13 cellular contexts compared by ENCODE assay signal in genomic region chr2:187994464-187995331, GRCh38.
DNase-seq lines count a peak whose midpoint lies in the region; ATAC-seq, FAIRE-seq and TF ChIP-seq lines count a peak whose summit lies in the region.
"Had no signal": no experiment of that assay in that cellular context is flagged by ENCODE, and none has a peak within 500 bp of the region (broad histone marks: within the 10 kb centered on the region; RNA-seq: fewer than 3 reads in every experiment).

No MANE protein-coding gene starts in this region.

- no peak overlapping the region for H3K4me3 ChIP-seq in fibroblast of mammary gland (ENCODE audit: control insufficient read depth, low read depth, low read length)
- no peak overlapping the region for H3K4me3 ChIP-seq in testis
- H3K4me3 ChIP-seq: tibial nerve had no signal

- peaks cover 22% of the 10 kb centered on the region for H3K4me1 Mint-ChIP-seq in activated naive CD8-positive, alpha-beta T cell treated with anti-CD3 and anti-CD28 coated beads, Interleukin-2, amount 10 ng/mL, durations not matched to agents 7 days and 5 days
- peaks cover 11% of the 10 kb centered on the region for H3K4me1 Mint-ChIP-seq in activated naive CD8-positive, alpha-beta T cell treated with anti-CD3 and anti-CD28 coated beads, Interleukin-2, amount 50 U/mL, for 24 hours
- H3K4me1 Mint-ChIP-seq: B cell had no signal

- H3K4me1 ChIP-seq in testis, result no peaks in the 10 kb centered on the region

- H3K9me3 ChIP-seq in testis, result no peaks in the 10 kb centered on the region
- H3K9me3 ChIP-seq: tibial nerve had no signal

- H3K27me3 ChIP-seq in testis, result no peaks in the 10 kb centered on the region
- H3K27me3 ChIP-seq: tibial nerve had no signal

- FAIRE-seq in GM12891 (lab: Jason Lieb, UNC), result no peak

- 67 to 69% methylated on average over 5 of the region's 5 CpGs for WGBS in testis, 2 donors

- H3K36me3 Mint-ChIP-seq in activated naive CD8-positive, alpha-beta T cell treated with anti-CD3 and anti-CD28 coated beads, Interleukin-2, amount 10 ng/mL, durations not matched to agents 7 days and 5 days, result no peaks in the 10 kb centered on the region
- H3K36me3 Mint-ChIP-seq in activated naive CD8-positive, alpha-beta T cell treated with anti-CD3 and anti-CD28 coated beads, Interleukin-2, amount 50 U/mL, for 24 hours (ENCODE audit: low read depth), result no peaks in the 10 kb centered on the region

- POLR2A ChIA-PET in activated naive CD8-positive, alpha-beta T cell treated with anti-CD3 and anti-CD28 coated beads, Interleukin-2, amount 10 ng/mL, durations not matched to agents 7 days and 5 days (lab: Charles Lee), result no interaction called here

- no peak overlapping the region for H3K27ac ChIP-seq in testis

- intact Hi-C loops in testis (cut with DNase I; ENCODE audit: low total_unique reads), result no loop called here

- H3K9me3 Mint-ChIP-seq in activated naive CD8-positive, alpha-beta T cell treated with anti-CD3 and anti-CD28 coated beads, Interleukin-2, amount 10 ng/mL, durations not matched to agents 7 days and 5 days, result no peaks in the 10 kb centered on the region
- no peaks in the 10 kb centered on the region for H3K9me3 Mint-ChIP-seq in activated naive CD8-positive, alpha-beta T cell treated with anti-CD3 and anti-CD28 coated beads, Interleukin-2, amount 50 U/mL, for 24 hours

- TF ChIP-seq POLR2A in testis (IDR thresholded peaks at IDR 0.05) (no peak), GM12891 (IDR thresholded peaks at IDR 0.05; ENCODE audit: low read depth, low read length) (no peak)

- H3K27ac Mint-ChIP-seq in activated naive CD8-positive, alpha-beta T cell treated with anti-CD3 and anti-CD28 coated beads, Interleukin-2, amount 10 ng/mL, durations not matched to agents 7 days and 5 days, result no peak overlapping the region
- H3K27ac Mint-ChIP-seq in activated naive CD8-positive, alpha-beta T cell treated with anti-CD3 and anti-CD28 coated beads, Interleukin-2, amount 50 U/mL, for 24 hours, result no peak overlapping the region
- H3K27ac Mint-ChIP-seq: B cell had no signal

- peaks cover 29% of the 10 kb centered on the region for H3K27me3 Mint-ChIP-seq in activated naive CD8-positive, alpha-beta T cell treated with anti-CD3 and anti-CD28 coated beads, Interleukin-2, amount 10 ng/mL, durations not matched to agents 7 days and 5 days
- no peaks in the 10 kb centered on the region for H3K27me3 Mint-ChIP-seq in activated naive CD8-positive, alpha-beta T cell treated with anti-CD3 and anti-CD28 coated beads, Interleukin-2, amount 50 U/mL, for 24 hours
- H3K27me3 Mint-ChIP-seq: B cell had no signal

- no peak overlapping the region for H3K4me3 Mint-ChIP-seq in activated naive CD8-positive, alpha-beta T cell treated with anti-CD3 and anti-CD28 coated beads, Interleukin-2, amount 10 ng/mL, durations not matched to agents 7 days and 5 days
- H3K4me3 Mint-ChIP-seq in activated naive CD8-positive, alpha-beta T cell treated with anti-CD3 and anti-CD28 coated beads, Interleukin-2, amount 50 U/mL, for 24 hours, result no peak overlapping the region
- H3K4me3 Mint-ChIP-seq: B cell had no signal

- TF ChIP-seq CTCF in fibroblast of mammary gland (conservative IDR thresholded peaks at IDR 0.05; ENCODE audit: control insufficient read depth, insufficient read depth, low read depth, low read length), result no peak
- TF ChIP-seq CTCF in testis (IDR thresholded peaks at IDR 0.05), result no peak

- H3K36me3 ChIP-seq in testis (ENCODE audit: low read depth, missing control alignments), result no peaks in the 10 kb centered on the region
- H3K36me3 ChIP-seq: tibial nerve had no signal

- DNase-seq in activated naive CD8-positive, alpha-beta T cell treated with anti-CD3 and anti-CD28 coated beads, Interleukin-2, amount 10 ng/mL, durations not matched to agents 7 days and 5 days, result no peak
- DNase-seq in activated naive CD8-positive, alpha-beta T cell treated with anti-CD3 and anti-CD28 coated beads, Interleukin-2, amount 50 U/mL, for 24 hours, result no peak
- DNase-seq in NCI-H345 (lab: John Stamatoyannopoulos, UW), result peak; percentile 94
- DNase-seq in fibroblast of mammary gland (ENCODE audit: low read depth), result peak; percentile 53
- DNase-seq in testis, result peak; percentile 18
- no peak for DNase-seq in GM12891 (ENCODE audit: insufficient read length, low spot score)
- DNase-seq in DMS79 (lab: John Stamatoyannopoulos, UW), result no peak
- DNase-seq: activated CD8-positive, alpha-beta memory T cell treated with anti-CD3 and anti-CD28 coated beads for 24 hours; erythroblast; NCI-H2081 treated with DMSO at 0.1 percent for 48 hours had no signal

- ATAC-seq in activated naive CD8-positive, alpha-beta T cell treated with anti-CD3 and anti-CD28 coated beads, Interleukin-2, amount 10 ng/mL, durations not matched to agents 7 days and 5 days (ENCODE audit: low read depth), result peak; percentile 43
- ATAC-seq in activated naive CD8-positive, alpha-beta T cell treated with anti-CD3 and anti-CD28 coated beads, Interleukin-2, amount 50 U/mL, for 24 hours, result no peak
- no peak for ATAC-seq in HG02884 (IDR thresholded peaks at IDR 0.05; ENCODE audit: unreplicated experiment)

TF ChIP-seq in GM12891, 5 proteins besides CTCF, POLR2A, EP300 and RAD21:
- TF ChIP-seq SPI1 (IDR thresholded peaks at IDR 0.05; ENCODE audit: low read depth, low read length) (no peak), PAX5 (IDR thresholded peaks at IDR 0.05; ENCODE audit: insufficient read depth, low read length, severe bottlenecking) (no peak), POLR2AphosphoS5 (IDR thresholded peaks at IDR 0.05; ENCODE audit: low read depth, low read length) (no peak), TAF1 (IDR thresholded peaks at IDR 0.05; ENCODE audit: low read depth, low read length) (no peak), POU2F2 (IDR thresholded peaks at IDR 0.05; ENCODE audit: low read depth, low read length) (no peak)

Comparison
In these comparisons a context has a peak if more than half of its experiments do, and no peak if none do; other contexts are left out.
1. DNase-seq: peak in NCI-H345 (single experiment), fibroblast of mammary gland (single experiment) and testis (single experiment); none in activated naive CD8-positive, alpha-beta T cell treated with anti-CD3 and anti-CD28 coated beads, Interleukin-2, amount 10 ng/mL, durations not matched to agents 7 days and 5 days (single experiment), activated naive CD8-positive, alpha-beta T cell treated with anti-CD3 and anti-CD28 coated beads, Interleukin-2, amount 50 U/mL, for 24 hours (single experiment), GM12891 (single experiment) and DMS79 (single experiment).